9 cellular contexts compared by ENCODE assay signal in the genomic region with DNA sequence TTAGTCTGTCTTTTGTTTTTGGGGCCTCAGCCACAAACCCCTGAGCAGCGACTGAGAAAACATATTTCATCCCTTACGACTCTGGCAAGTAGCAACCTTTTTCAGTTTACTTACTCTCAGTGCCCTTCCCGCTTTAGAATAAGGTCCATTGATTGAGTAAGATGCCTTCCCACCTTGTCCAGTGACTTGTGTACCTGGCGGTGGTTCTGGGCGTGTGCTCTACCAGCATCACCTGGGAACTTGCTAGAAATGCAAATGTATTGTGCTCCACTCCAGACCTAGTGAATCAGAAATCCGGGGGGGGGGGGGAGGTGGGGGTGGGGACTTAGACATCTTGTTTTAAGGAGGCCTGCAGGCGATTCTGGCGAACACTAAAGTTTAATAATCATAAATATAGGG.
DNase-seq lines count a peak whose midpoint lies in the region; ATAC-seq and FAIRE-seq lines count a peak whose summit lies in the region.
"Had no signal": no experiment of that assay in that cellular context is flagged by ENCODE, and none has a peak within 500 bp of the region (broad histone marks: within the 10 kb centered on the region; RNA-seq: fewer than 3 reads in every experiment).

No MANE protein-coding gene starts in this region.

- intact Hi-C loops in aorta (cut with DNase I): loop anchor here (2.0 to 5.0 kb wide), 2 partner anchors 48 kb away; no protein-coding TSS in a partner anchor

- H3K4me1 ChIP-seq in HUES48 (ENCODE audit: control insufficient read depth, insufficient read depth, low read length) (peaks cover 16% of the 10 kb centered on the region), ectodermal cell (ENCODE audit: control insufficient read depth, insufficient read depth, low read length) (no peaks in the 10 kb centered on the region), aorta (ENCODE audit: control insufficient read depth in 1 of 2, insufficient read depth in 2 of 2, low read length in 2 of 2) (no peaks in the 10 kb centered on the region)

- ATAC-seq in stimulated activated memory B cell treated with anti-CD40 and anti-IgM and Interleukin-4, amounts not matched to agents 10 μg/mL and 1 μg/mL and 100 μg/mL, for 72 hours: peak; percentile 37
- no peak for ATAC-seq in aorta (ENCODE audit: low FRiP score)

- H3K36me3 ChIP-seq in HUES48 (ENCODE audit: control insufficient read depth, insufficient read depth, low read length): no peaks in the 10 kb centered on the region
- no peaks in the 10 kb centered on the region for H3K36me3 ChIP-seq in ectodermal cell (ENCODE audit: control insufficient read depth, insufficient read depth, low read length)
- H3K36me3 ChIP-seq in aorta (ENCODE audit: control insufficient read depth in 1 of 2, insufficient read depth in 2 of 2, low read length in 1 of 2): no peaks in the 10 kb centered on the region

- H3K4me3 ChIP-seq in HUES48 (ENCODE audit: low read depth, low read length) (peak overlapping the region; percentile 71; the same call in 1 of the 2 replicates), ectodermal cell (ENCODE audit: insufficient read depth, low read depth, low read length) (no peak overlapping the region), aorta (ENCODE audit: low read length in 2 of 2) (no peak overlapping the region)

- H3K4me1 Mint-ChIP-seq in stimulated activated memory B cell treated with anti-CD40 and anti-IgM and Interleukin-4, amounts not matched to agents 10 μg/mL and 1 μg/mL and 100 μg/mL, for 72 hours: peaks cover 63% of the 10 kb centered on the region

- WGBS in ectodermal cell, 2 experiments: 32 to 38% methylated on average over 6 to 8 of the region's 8 CpGs
- 16 to 18% methylated on average over 8 of the region's 8 CpGs for WGBS in aorta, 2 donors

- peaks cover 7% of the 10 kb centered on the region; the same call in 1 of the 2 replicates for H3K27me3 ChIP-seq in HUES48 (ENCODE audit: control insufficient read depth, insufficient read depth, low read length)
- peaks cover 9% of the 10 kb centered on the region for H3K27me3 ChIP-seq in ectodermal cell (ENCODE audit: control insufficient read depth, insufficient read depth, low read length, poor library complexity, severe bottlenecking)
- no peaks in the 10 kb centered on the region for H3K27me3 ChIP-seq in aorta (ENCODE audit: control insufficient read depth in 1 of 2, insufficient read depth in 2 of 2, low read length in 1 of 2)

- peak; percentile 42 for DNase-seq in activated T-cell treated with anti-CD3 and anti-CD28 coated beads, Interleukin-2, amount 50 U/mL, for 1 hour
- DNase-seq in activated T-cell treated with anti-CD3 and anti-CD28 coated beads for 4 hours (no peak), aorta (no peak), frontal cortex (ENCODE audit: low spot score in 2 of 2) (no peak), HuH-7.5 (ENCODE audit: low spot score) (no peak)
- DNase-seq: NCI-H2081 treated with DMSO at 0.1 percent for 48 hours had no signal

- H3K4me3 Mint-ChIP-seq in stimulated activated memory B cell treated with anti-CD40 and anti-IgM and Interleukin-4, amounts not matched to agents 10 μg/mL and 1 μg/mL and 100 μg/mL, for 72 hours: peak overlapping the region; percentile 83

- H3K27ac ChIP-seq in HUES48 (ENCODE audit: low read depth, low read length) (peak overlapping the region; percentile 62), ectodermal cell (ENCODE audit: insufficient read depth, low read depth, low read length, poor library complexity, severe bottlenecking) (peak overlapping the region; percentile 5), aorta (ENCODE audit: low read depth in 1 of 2, low read length in 2 of 2) (no peak overlapping the region)

- H3K27ac Mint-ChIP-seq in stimulated activated memory B cell treated with anti-CD40 and anti-IgM and Interleukin-4, amounts not matched to agents 10 μg/mL and 1 μg/mL and 100 μg/mL, for 72 hours: peak overlapping the region; percentile 92

- H3K9me3 Mint-ChIP-seq in stimulated activated memory B cell treated with anti-CD40 and anti-IgM and Interleukin-4, amounts not matched to agents 10 μg/mL and 1 μg/mL and 100 μg/mL, for 72 hours: no peaks in the 10 kb centered on the region

- H3K9ac ChIP-seq in HUES48 (ENCODE audit: low read depth, low read length): no peak overlapping the region

- H3K9me3 ChIP-seq in HUES48 (ENCODE audit: control insufficient read depth, insufficient read depth, low read length) (no peaks in the 10 kb centered on the region), ectodermal cell (ENCODE audit: control insufficient read depth, low read length) (no peaks in the 10 kb centered on the region), aorta (ENCODE audit: control insufficient read depth, low read length) (no peaks in the 10 kb centered on the region)

- peaks cover 16% of the 10 kb centered on the region for H3K36me3 Mint-ChIP-seq in stimulated activated memory B cell treated with anti-CD40 and anti-IgM and Interleukin-4, amounts not matched to agents 10 μg/mL and 1 μg/mL and 100 μg/mL, for 72 hours

- H3K27me3 Mint-ChIP-seq in stimulated activated memory B cell treated with anti-CD40 and anti-IgM and Interleukin-4, amounts not matched to agents 10 μg/mL and 1 μg/mL and 100 μg/mL, for 72 hours: no peaks in the 10 kb centered on the region

- no peak for FAIRE-seq in frontal cortex (lab: Jason Lieb, UNC)

Comparison
In these comparisons a context has a peak if more than half of its experiments do, and no peak if none do; other contexts are left out.
1. H3K27ac ChIP-seq: peak in HUES48 (single experiment) and ectodermal cell (single experiment); none in aorta (0 of 2).